In the genomic region with DNA sequence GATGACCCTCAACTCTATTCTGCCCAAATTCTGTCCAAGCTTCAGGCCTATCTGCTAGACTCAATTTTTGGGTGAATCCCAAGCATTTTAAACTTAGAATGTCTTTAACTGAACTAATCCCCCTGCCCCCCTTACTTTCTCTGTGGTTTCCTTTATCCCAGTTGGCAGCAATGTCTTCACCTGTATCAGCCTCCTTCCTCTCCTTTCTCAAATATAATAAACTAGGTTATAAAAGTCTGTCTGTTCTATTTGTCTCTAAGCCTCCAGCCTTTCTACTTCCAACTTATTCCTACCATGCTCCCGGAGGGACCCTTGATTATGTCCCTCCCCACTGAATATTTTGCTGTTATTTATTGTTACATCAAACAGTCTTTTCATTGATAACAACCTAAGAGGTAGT, we compare ENCODE assay signal across 29 cellular contexts.
"Had no signal": no experiment of that assay in that cellular context is flagged by ENCODE, and none has a peak within 500 bp of the region (broad histone marks: within the 10 kb centered on the region; RNA-seq: fewer than 3 reads in every experiment).

No MANE protein-coding gene starts in this region.

- H3K27ac Mint-ChIP-seq: activated CD4-positive, alpha-beta memory T cell treated with anti-CD3 and anti-CD28 coated beads for 36 hours; activated CD4-positive, alpha-beta T cell treated with anti-CD3 and anti-CD28 coated beads for 36 hours; activated CD4-positive, alpha-beta T cell treated with anti-CD3 and anti-CD28 coated beads, Interleukin-2, amount 10 ng/mL, durations not matched to agents 24 days and 14 days; activated CD8-positive, alpha-beta T cell treated with anti-CD3 and anti-CD28 coated beads, Interleukin-2, amount 10 ng/mL, durations not matched to agents 7 days and 5 days; activated naive CD4-positive, alpha-beta T cell treated with anti-CD3 and anti-CD28 coated beads, Interleukin-2, amount 50 U/mL, for 24 hours; activated naive CD8-positive, alpha-beta T cell treated with anti-CD3 and anti-CD28 coated beads, Interleukin-2, amount 10 ng/mL, durations not matched to agents 7 days and 5 days; activated T-helper 17 cell treated with anti-CD3 and anti-CD28 coated beads, Interleukin-2, amount 50 U/mL, for 72 hours; brain; effector memory CD8-positive, alpha-beta T cell; T-helper 17 cell; T-helper 2 cell treated with Interferon-gamma antibody and Interleukin-4, amounts not matched to agents 5 μg/mL and 100 μg/mL, for 36 hours had no signal

- H3K9me3 ChIP-seq: ascending aorta, breast epithelium, esophagus squamous epithelium, gastroesophageal sphincter had no signal

- H3K4me1 Mint-ChIP-seq: activated CD4-positive, alpha-beta T cell treated with anti-CD3 and anti-CD28 coated beads for 36 hours; activated CD4-positive, alpha-beta T cell treated with anti-CD3 and anti-CD28 coated beads, Interleukin-2, amount 10 ng/mL, durations not matched to agents 24 days and 14 days; activated naive CD4-positive, alpha-beta T cell treated with anti-CD3 and anti-CD28 coated beads, Interleukin-2, amount 50 U/mL, for 24 hours; activated naive CD8-positive, alpha-beta T cell treated with anti-CD3 and anti-CD28 coated beads, Interleukin-2, amount 10 ng/mL, durations not matched to agents 7 days and 5 days; activated T-helper 17 cell treated with anti-CD3 and anti-CD28 coated beads, Interleukin-2, amount 50 U/mL, for 72 hours; T-helper 17 cell had no signal

- H3K36me3 ChIP-seq: ascending aorta, breast epithelium, cardiac muscle cell, esophagus squamous epithelium, gastroesophageal sphincter had no signal

- H3K27ac ChIP-seq: ascending aorta, breast epithelium, cardiac muscle cell, esophagus squamous epithelium, gastroesophageal sphincter had no signal

- ATAC-seq: activated CD4-positive, alpha-beta T cell treated with anti-CD3 and anti-CD28 coated beads for 36 hours; activated CD8-positive, alpha-beta T cell treated with anti-CD3 and anti-CD28 coated beads, Interleukin-2, amount 10 ng/mL, durations not matched to agents 7 days and 5 days; activated T-cell treated with anti-CD3 and anti-CD28 coated beads, Interleukin-2, amount 50 U/mL, for 4 hours; activated T-helper 17 cell treated with anti-CD3 and anti-CD28 coated beads, Interleukin-2, amount 50 U/mL, for 72 hours; effector memory CD8-positive, alpha-beta T cell; gastroesophageal sphincter; T-helper 17 cell had no signal

- H3K27me3 Mint-ChIP-seq: activated CD4-positive, alpha-beta memory T cell treated with anti-CD3 and anti-CD28 coated beads for 36 hours; activated CD4-positive, alpha-beta T cell treated with anti-CD3 and anti-CD28 coated beads for 36 hours; activated CD4-positive, alpha-beta T cell treated with anti-CD3 and anti-CD28 coated beads, Interleukin-2, amount 10 ng/mL, durations not matched to agents 24 days and 14 days; activated naive CD4-positive, alpha-beta T cell treated with anti-CD3 and anti-CD28 coated beads, Interleukin-2, amount 50 U/mL, for 24 hours; activated T-helper 17 cell treated with anti-CD3 and anti-CD28 coated beads, Interleukin-2, amount 50 U/mL, for 72 hours; brain; T-helper 17 cell had no signal

- H3K4me3 Mint-ChIP-seq: activated CD4-positive, alpha-beta memory T cell treated with anti-CD3 and anti-CD28 coated beads for 36 hours; activated CD4-positive, alpha-beta T cell treated with anti-CD3 and anti-CD28 coated beads for 36 hours; activated CD4-positive, alpha-beta T cell treated with anti-CD3 and anti-CD28 coated beads, Interleukin-2, amount 10 ng/mL, durations not matched to agents 24 days and 14 days; activated CD8-positive, alpha-beta T cell treated with anti-CD3 and anti-CD28 coated beads, Interleukin-2, amount 10 ng/mL, durations not matched to agents 7 days and 5 days; activated naive CD4-positive, alpha-beta T cell treated with anti-CD3 and anti-CD28 coated beads, Interleukin-2, amount 50 U/mL, for 24 hours; activated naive CD8-positive, alpha-beta T cell treated with anti-CD3 and anti-CD28 coated beads, Interleukin-2, amount 10 ng/mL, durations not matched to agents 7 days and 5 days; activated T-cell treated with anti-CD3 and anti-CD28 coated beads, Interleukin-2, amount 50 U/mL, for 4 hours; activated T-helper 17 cell treated with anti-CD3 and anti-CD28 coated beads, Interleukin-2, amount 50 U/mL, for 72 hours; brain; effector memory CD8-positive, alpha-beta T cell; T-helper 17 cell; T-helper 2 cell treated with Interferon-gamma antibody and Interleukin-4, amounts not matched to agents 5 μg/mL and 100 μg/mL, for 36 hours had no signal

- H3K4me1 ChIP-seq: ascending aorta, breast epithelium, esophagus squamous epithelium, gastroesophageal sphincter had no signal

- H3K27me3 ChIP-seq: ascending aorta, breast epithelium, cardiac muscle cell, esophagus squamous epithelium, gastroesophageal sphincter had no signal

- H3K4me3 ChIP-seq: ascending aorta, breast epithelium, cardiac muscle cell, esophagus squamous epithelium, gastroesophageal sphincter had no signal

- DNase-seq: activated CD4-positive, alpha-beta memory T cell treated with anti-CD3 and anti-CD28 coated beads for 36 hours; activated CD4-positive, alpha-beta T cell treated with anti-CD3 and anti-CD28 coated beads for 36 hours; activated CD4-positive, alpha-beta T cell treated with anti-CD3 and anti-CD28 coated beads, Interleukin-2, amount 10 ng/mL, durations not matched to agents 24 days and 14 days; activated CD4-positive, CD25-positive, alpha-beta regulatory T cell; activated CD4-positive, CD25-positive, alpha-beta regulatory T cell treated with anti-CD3 and anti-CD28 coated beads, Interleukin-2, amount 50 U/mL, for 72 hours; activated CD8-positive, alpha-beta T cell treated with anti-CD3 and anti-CD28 coated beads, Interleukin-2, amount 10 ng/mL, durations not matched to agents 7 days and 5 days; activated effector memory CD4-positive, alpha-beta T cell treated with Interleukin-2 at 50 U/mL for 16 hours; activated gamma-delta T cell treated with Interleukin-2 at 50 U/mL for 16 hours; activated naive CD4-positive, alpha-beta T cell treated with Interleukin-2 at 50 U/mL for 16 hours; activated naive CD8-positive, alpha-beta T cell treated with anti-CD3 and anti-CD28 coated beads, Interleukin-2, amount 10 ng/mL, durations not matched to agents 7 days and 5 days; activated T-cell treated with anti-CD3 and anti-CD28 coated beads, Interleukin-2, amount 50 U/mL, for 4 hours; central memory CD4-positive, alpha-beta T cell; cerebellar nuclear complex; cortex of kidney; dermis blood vessel endothelial cell; effector CD4-positive, alpha-beta T cell; effector memory CD8-positive, alpha-beta T cell; esophagus squamous epithelium; T-helper 1 cell; T-helper 17 cell; T1000 had no signal

- H3K36me3 Mint-ChIP-seq: activated naive CD4-positive, alpha-beta T cell treated with anti-CD3 and anti-CD28 coated beads, Interleukin-2, amount 50 U/mL, for 24 hours; brain had no signal
